30 cellular contexts compared by ENCODE assay signal in genomic region chr1:185896863-185897262, GRCh38.
DNase-seq lines count a peak whose midpoint lies in the region; ATAC-seq, FAIRE-seq and TF ChIP-seq lines count a peak whose summit lies in the region.
"Had no signal": no experiment of that assay in that cellular context is flagged by ENCODE, and none has a peak within 500 bp of the region (broad histone marks: within the 10 kb centered on the region; RNA-seq: fewer than 3 reads in every experiment).

No MANE protein-coding gene starts in this region.

- no peaks in the 10 kb centered on the region for H3K36me3 ChIP-seq in ACC112 (ENCODE audit: insufficient read depth, low read length)
- no peaks in the 10 kb centered on the region for H3K36me3 ChIP-seq in bronchial epithelial cell (ENCODE audit: control insufficient read depth, insufficient read depth, low read length)
- no peaks in the 10 kb centered on the region for H3K36me3 ChIP-seq in suprapubic skin
- H3K36me3 ChIP-seq in upper lobe of right lung, result no peaks in the 10 kb centered on the region
- H3K36me3 ChIP-seq: lower lobe of right lung, ovary, right atrium auricular region had no signal

- no peak for TF ChIP-seq EP300 in suprapubic skin (IDR thresholded peaks at IDR 0.05)

- H3K79me2 ChIP-seq in ACC112 (ENCODE audit: control insufficient read depth, insufficient read depth, low read length, unreplicated experiment), result no peaks in the 10 kb centered on the region

- peak; percentile 9 for DNase-seq in M059J (ENCODE audit: low read depth)
- peak; percentile 25 for DNase-seq in bronchial epithelial cell (ENCODE audit: low read depth)
- peak; percentile 26 for DNase-seq in kidney tubule cell (ENCODE audit: low spot score)
- DNase-seq in activated CD4-positive, alpha-beta T cell treated with anti-CD3 and anti-CD28 coated beads, Interleukin-2, amount 50 U/mL, for 48 hours, result no peak
- DNase-seq in suprapubic skin (ENCODE audit: low spot score in 2 of 2), result no peak
- DNase-seq in upper lobe of right lung, result no peak
- DNase-seq in OCI-M1 (lab: John Stamatoyannopoulos, UW), result no peak
- DNase-seq: 8988T; activated CD4-positive, alpha-beta T cell treated with anti-CD3 and anti-CD28 coated beads, Interleukin-2, amount 50 U/mL, for 4 hours; activated CD8-positive, alpha-beta memory T cell treated with anti-CD3 and anti-CD28 coated beads, Interleukin-2, amount 50 U/mL, for 48 hours; anterior cingulate cortex; caudate nucleus; CD8-positive, alpha-beta T cell; EL; GOT3; Kasumi-1; kidney; lower lobe of right lung; mucosa of descending colon; NCI-H510A; ovary; SHP77 treated with DMSO at 0.1 percent for 48 hours; SW 1271; T1000 had no signal

- no peak for TF ChIP-seq CTCF in bronchial epithelial cell (IDR thresholded peaks at IDR 0.05; ENCODE audit: insufficient read depth, low read length, severe bottlenecking)
- no peak for TF ChIP-seq CTCF in suprapubic skin (IDR thresholded peaks at IDR 0.05)
- TF ChIP-seq CTCF in upper lobe of right lung (IDR thresholded peaks at IDR 0.05), result no peak

- H3K4me1 ChIP-seq in ACC112 (ENCODE audit: control insufficient read depth, insufficient read depth, low read length, unreplicated experiment) (peaks cover 26% of the 10 kb centered on the region), suprapubic skin (no peaks in the 10 kb centered on the region), upper lobe of right lung (no peaks in the 10 kb centered on the region)
- H3K4me1 ChIP-seq: lower lobe of right lung, right atrium auricular region had no signal

- intact Hi-C loops in upper lobe of right lung (cut with DNase I), result no loop called here

- ATAC-seq in upper lobe of right lung, result no peak
- ATAC-seq: activated naive CD4-positive, alpha-beta T cell treated with anti-CD3 and anti-CD28 coated beads, Interleukin-2, amount 50 U/mL, for 72 hours; CD8-positive, alpha-beta T cell; lower lobe of right lung; mucosa of descending colon; natural killer cell treated with Interleukin-12 subunit alpha and Interleukin-12 subunit beta and Interleukin-15 and Interleukin-18, amount 100 ng/mL, for 72 hours had no signal

- TF ChIP-seq POLR2A in suprapubic skin (IDR thresholded peaks at IDR 0.05), result no peak

- H2AFZ ChIP-seq in ACC112 (ENCODE audit: low read length, unreplicated experiment), result peak overlapping the region; percentile 7

- peak overlapping the region; percentile 45; the same call in 1 of the 2 replicates for H3K27ac ChIP-seq in ACC112 (ENCODE audit: low read depth, low read length)
- no peak overlapping the region for H3K27ac ChIP-seq in suprapubic skin
- H3K27ac ChIP-seq in upper lobe of right lung, result no peak overlapping the region
- H3K27ac ChIP-seq: HL-60, lower lobe of right lung, ovary, right atrium auricular region had no signal

- H3K4me3 ChIP-seq in ACC112 (ENCODE audit: low read depth, low read length) (peak overlapping the region; percentile 15; the same call in 1 of the 2 replicates), bronchial epithelial cell (ENCODE audit: low read depth, low read length) (no peak overlapping the region), suprapubic skin (no peak overlapping the region), upper lobe of right lung (no peak overlapping the region)
- H3K4me3 ChIP-seq: lower lobe of right lung, mucosa of descending colon, ovary, right atrium auricular region had no signal

- no peaks in the 10 kb centered on the region for H3K27me3 ChIP-seq in ACC112 (ENCODE audit: insufficient read depth, low read length)
- no peaks in the 10 kb centered on the region for H3K27me3 ChIP-seq in bronchial epithelial cell (ENCODE audit: control insufficient read depth, insufficient read depth, low read length)
- H3K27me3 ChIP-seq in suprapubic skin, result no peaks in the 10 kb centered on the region
- no peaks in the 10 kb centered on the region for H3K27me3 ChIP-seq in upper lobe of right lung
- H3K27me3 ChIP-seq: ovary, right atrium auricular region had no signal

- H3K9me3 ChIP-seq in suprapubic skin (no peaks in the 10 kb centered on the region), upper lobe of right lung (no peaks in the 10 kb centered on the region)
- H3K9me3 ChIP-seq: lower lobe of right lung, mucosa of descending colon, ovary, right atrium auricular region had no signal

- FAIRE-seq in bronchial epithelial cell (lab: Jason Lieb, UNC), result no peak
- FAIRE-seq: endometrium, kidney had no signal

Comparison
In these comparisons a context has a peak if more than half of its experiments do, and no peak if none do; other contexts are left out.
1. DNase-seq: peak in M059J (single experiment), bronchial epithelial cell (single experiment) and kidney tubule cell (single experiment); none in activated CD4-positive, alpha-beta T cell treated with anti-CD3 and anti-CD28 coated beads, Interleukin-2, amount 50 U/mL, for 48 hours (0 of 2), suprapubic skin (0 of 2), upper lobe of right lung (single experiment) and OCI-M1 (single experiment).